Comparison of ENCODE assay signal across 8 cellular contexts in genomic region chr5:180811623-180812119, GRCh38. TPM values are rescaled to one million over a fixed set of nuclear protein-coding genes. Genes with fewer than 3 reads are reported as not detected.
DNase-seq lines count a peak whose midpoint lies in the region; ATAC-seq, FAIRE-seq and TF ChIP-seq lines count a peak whose summit lies in the region.

No MANE protein-coding gene starts in this region.

- in situ Hi-C loops in GM12878 (cut with MboI), result loop anchor here (25.0 kb wide), 1 partner anchor 999 kb away; the partner anchor contains the start of genes MGAT4B and SQSTM1

- no peak overlapping the region; the same call in 1 of the 2 replicates for H2AFZ ChIP-seq in GM12878 (ENCODE audit: control insufficient read depth, low read depth, low read length)

- no TSS peak for BruUV-seq in GM12878 (replicated peaks; lab: Mats Ljungman, UMichigan)

- FAIRE-seq in GM12878 (lab: Jason Lieb, UNC), result no peak

- no peaks in the 10 kb centered on the region; the same call in 1 of the 2 replicates for H3K27me3 Mint-ChIP-seq in HFFc6 (ENCODE audit: insufficient read depth)

- H3K4me1 ChIP-seq in GM12878 (ENCODE audit: control insufficient read depth, insufficient read depth, low read length), result peaks cover 38% of the 10 kb centered on the region
- peaks cover 31 to 38% of the 10 kb centered on the region in 2 donors for H3K4me1 ChIP-seq in muscle layer of duodenum (ENCODE audit: control insufficient read depth in 1 of 2, insufficient read depth in 2 of 2, low read length in 2 of 2)

- intact Hi-C loops in GM12878 (cut with micrococcal nuclease; ENCODE audit: unreplicated experiment), result loop anchor here (2.0 kb wide), 2 partner anchors 19 to 49 kb away; partner anchors contain the start of gene ZFP62

- DNase-seq in HFFc6 (no peak), GM12878 (ENCODE audit: low read depth, low spot score) (no peak), putamen (ENCODE audit: low spot score) (no peak)
- DNase-seq in stimulated activated CD8-positive, alpha-beta memory T cell treated with anti-CD3 and anti-CD28 coated beads, Interleukin-4, amount 100 ng/mL, for 48 hours, result no peak

- TF ChIP-seq EP300 in GM12878 (IDR thresholded peaks at IDR 0.05; ENCODE audit: borderline replicate concordance in 1 of 2, control insufficient read depth in 1 of 2, low read depth in 2 of 2, low read length in 2 of 2), result no peak

- WGBS in GM12878 (ENCODE audit: insufficient coverage, insufficient replicate concordance, low lambda C conversion rate, missing lambda C conversion rate), result 80% methylated on average over 10 of the region's 10 CpGs

- CTCF ChIA-PET in GM12878 (lab: Yijun Ruan, JAX), result interaction anchor here (1.0 to 4.0 kb wide), 4 partner anchors 10 to 57 kb away, joined by 3 to 23 read pairs (median 5); partner anchors contain the start of gene MGAT1

- POLR2A ChIA-PET in GM12878 (lab: Charles Lee), result interaction anchor here (1.3 to 4.8 kb wide), 2 partner anchors 8 to 20 kb away, joined by 4 to 38 read pairs; no protein-coding TSS in a partner anchor

- no peaks in the 10 kb centered on the region for H3K9me3 ChIP-seq in GM12878 (replicated peaks; ENCODE audit: control insufficient read depth, insufficient read depth, low read length)
- no peaks in the 10 kb centered on the region for H3K9me3 ChIP-seq in muscle layer of duodenum (ENCODE audit: control insufficient read depth in 1 of 2, low read length in 2 of 2)

- no peaks in the 10 kb centered on the region for H4K20me1 ChIP-seq in GM12878 (ENCODE audit: control insufficient read depth, insufficient read depth)

- SMC1A ChIA-PET in GM12878 (lab: Charles Lee; ENCODE audit: uncharacterized antibody, unreplicated experiment), result interaction anchor here (4.0 to 4.5 kb wide), 2 partner anchors 14 to 20 kb away, joined by 14 to 28 read pairs; no protein-coding TSS in a partner anchor

- peaks cover 52% of the 10 kb centered on the region for H3K4me1 Mint-ChIP-seq in HFFc6 (ENCODE audit: low read depth)

- RAD21 ChIA-PET in GM12878 (lab: Charles Lee; ENCODE audit: unreplicated experiment), result interaction anchor here (1.4 to 9.0 kb wide), 3 partner anchors 10 to 50 kb away, joined by 4 to 70 read pairs (median 14); partner anchors contain the start of gene ZFP62

- H3K4me3 ChIP-seq in GM12878 (peak overlapping the region; percentile 75), muscle layer of duodenum (ENCODE audit: low read depth in 1 of 2, low read length in 2 of 2) (peak overlapping the region; percentile 77 to 86)

- TF ChIP-seq POLR2A in GM12878 (IDR thresholded peaks at IDR 0.05; ENCODE audit: low read depth, low read length), result no peak

- peak overlapping the region; percentile 93 for H3K4me2 ChIP-seq in GM12878 (ENCODE audit: control insufficient read depth, insufficient read depth)

- peak overlapping the region; percentile 92 for H3K4me3 Mint-ChIP-seq in HFFc6

- H3K79me2 ChIP-seq in GM12878 (ENCODE audit: control insufficient read depth, insufficient read depth, low read length), result peaks cover 40% of the 10 kb centered on the region

- no peaks in the 10 kb centered on the region for H3K9me3 Mint-ChIP-seq in HFFc6

- ATAC-seq in GM12878, result no peak
- ATAC-seq in HG03139 (IDR thresholded peaks at IDR 0.05; ENCODE audit: unreplicated experiment), result no peak
- ATAC-seq in HG03457 (IDR thresholded peaks at IDR 0.05; ENCODE audit: unreplicated experiment), result no peak

- TF ChIP-seq CTCF in 22Rv1 (IDR thresholded peaks at IDR 0.05), result no peak
- no peak for TF ChIP-seq CTCF in HFFc6 (IDR thresholded peaks at IDR 0.05)
- TF ChIP-seq CTCF in GM12878 (IDR thresholded peaks at IDR 0.05 in 2 of 3, conservative IDR thresholded peaks at IDR 0.05 in 1 of 3; ENCODE audit: control insufficient read depth in 2 of 3, extremely low read depth in 1 of 3, insufficient read depth in 1 of 3, low read depth in 3 of 3, low read length in 3 of 3), result no peak

- H3K27ac Mint-ChIP-seq in HFFc6, result peak overlapping the region; percentile 92

- H3K9ac ChIP-seq in GM12878 (ENCODE audit: control insufficient read depth, insufficient read depth, low read length), result peak overlapping the region; percentile 90

- no peaks in the 10 kb centered on the region for H3K36me3 Mint-ChIP-seq in HFFc6 (ENCODE audit: low read depth)

- H3K27me3 ChIP-seq in GM12878 (replicated peaks in 1 of 2; ENCODE audit: control insufficient read depth in 2 of 2, insufficient read depth in 2 of 2, low read length in 1 of 2) (no peaks in the 10 kb centered on the region), muscle layer of duodenum (ENCODE audit: low read depth, low read length) (no peaks in the 10 kb centered on the region)

- H3K27ac ChIP-seq in 22Rv1, result peak overlapping the region; percentile 99
- H3K27ac ChIP-seq in GM12878 (ENCODE audit: control insufficient read depth, insufficient read depth), result peak overlapping the region; percentile 95
- peak overlapping the region; percentile 98 for H3K27ac ChIP-seq in muscle layer of duodenum (ENCODE audit: low read length)

- H3K36me3 ChIP-seq in GM12878 (ENCODE audit: control insufficient read depth in 2 of 2, insufficient read depth in 2 of 2, low read length in 1 of 2) (no peaks in the 10 kb centered on the region), muscle layer of duodenum (ENCODE audit: control insufficient read depth in 1 of 2, insufficient read depth in 2 of 2, low read length in 2 of 2) (peaks cover 0 to 6% of the 10 kb centered on the region in 2 donors)

- TF ChIP-seq RAD21 in GM12878 (IDR thresholded peaks at IDR 0.05; ENCODE audit: insufficient read depth, low read depth, low read length), result no peak

TF ChIP-seq in GM12878, 131 proteins besides CTCF, POLR2A, EP300 and RAD21:
- no peak for TF ChIP-seq WRNIP1 (IDR thresholded peaks at IDR 0.05; ENCODE audit: borderline replicate concordance, low read depth, low read length)
- no peak for TF ChIP-seq NR2C1 (IDR thresholded peaks at IDR 0.05)
- no peak for TF ChIP-seq MEF2A (IDR thresholded peaks at IDR 0.05; ENCODE audit: insufficient read depth, low read depth, low read length)

RNA-seq across cellular contexts. Expression of gene MGAT1, which starts 9.1 kb away (rescaled TPM):
- 100 to 1,000 TPM; 188 to 220 (median 206) TPM for total RNA-seq in HFFc6 (2021; fragmentation: NEBNext Ultra II Directional; extraction: Animal tissue kit (Norgen Biotek cat#: 25700))
- total RNA-seq in GM12878 (2013; cell fraction: nucleolus; rRNA removed), result 148 and 157 TPM in 2 replicates
- total RNA-seq in GM12878 (2014; rRNA removed) (44.6 and 50.7 TPM in 2 replicates), GM12878 (2014; rRNA removed; fragmentation: Illumina TruSeq; extraction: Trizol) (32.5 and 33.6 TPM in 2 replicates), GM12878 (2021) (76.4 and 82.3 TPM in 2 replicates)
- 61.9 TPM for polyA plus RNA-seq in GM12878 (2011; ENCODE audit: low read depth)
- polyA plus RNA-seq in GM12878 (2011; rRNA removed) (74.1 and 88.4 TPM in 2 replicates), GM12878 (2014; fragmentation: Illumina TruSeq; extraction: Trizol) (32.3 and 38.1 TPM in 2 replicates), GM12878 (2014; fragmentation: Nextera tagmentation; extraction: Ambion mirVana) (1 to 10 TPM; 3.1 to 7.7 TPM), GM12878 (2014; rRNA removed) (74.7 and 90.4 TPM in 2 replicates), GM12878 (2016; fragmentation: Nextera tagmentation; extraction: Ambion mirVana) (10 to 100 TPM; 75.2 to 85.9 TPM)
- polyA plus RNA-seq in GM12878 (2011; cell fraction: cytosol; rRNA removed), result 118 and 136 TPM in 2 replicates
- polyA plus RNA-seq in GM12878 (2011; cell fraction: nucleus; rRNA removed), result 129 and 130 TPM in 2 replicates
- polyA plus RNA-seq in GM12878 (2012), result 109 and 110 TPM in 2 replicates
- 74.1 and 128 TPM in 2 replicates for polyA minus RNA-seq in GM12878 (2011; rRNA and poly(A)+ RNA removed)
- polyA minus RNA-seq in GM12878 (2011; cell fraction: cytosol; rRNA and poly(A)+ RNA removed), result 60.1 and 60.4 TPM in 2 replicates
- 48.4 and 56.6 TPM in 2 replicates for polyA minus RNA-seq in GM12878 (2011; cell fraction: nucleus; rRNA and poly(A)+ RNA removed)

RNA-seq across cellular contexts. Expression of gene ZFP62, which starts 49.4 kb away (rescaled TPM):
- 10 to 100 TPM in 4 of 6 experiments, 1 to 10 TPM in 2; 9.6 to 12.1 (median 10.2) TPM for total RNA-seq in HFFc6 (2021; fragmentation: NEBNext Ultra II Directional; extraction: Animal tissue kit (Norgen Biotek cat#: 25700))
- 92.1 and 95.1 TPM in 2 replicates for total RNA-seq in GM12878 (2013; cell fraction: nucleolus; rRNA removed)
- total RNA-seq in GM12878 (2014; rRNA removed), result 19.6 and 24.0 TPM in 2 replicates
- 26.8 and 27.4 TPM in 2 replicates for total RNA-seq in GM12878 (2014; rRNA removed; fragmentation: Illumina TruSeq; extraction: Trizol)
- 20.3 and 24.8 TPM in 2 replicates for total RNA-seq in GM12878 (2021)
- polyA plus RNA-seq in GM12878 (2011; ENCODE audit: low read depth), result 8.8 TPM
- 39.7 and 69.5 TPM in 2 replicates for polyA plus RNA-seq in GM12878 (2011; rRNA removed)
- 10.8 and 11.9 TPM in 2 replicates for polyA plus RNA-seq in GM12878 (2011; cell fraction: cytosol; rRNA removed)
- 53.4 and 65.6 TPM in 2 replicates for polyA plus RNA-seq in GM12878 (2011; cell fraction: nucleus; rRNA removed)
- 16.1 and 21.7 TPM in 2 replicates for polyA plus RNA-seq in GM12878 (2012)
- polyA plus RNA-seq in GM12878 (2014; fragmentation: Illumina TruSeq; extraction: Trizol), result 21.8 and 32.2 TPM in 2 replicates
- polyA plus RNA-seq in GM12878 (2014; fragmentation: Nextera tagmentation; extraction: Ambion mirVana), result 10 to 100 TPM in 1 of 2 experiments, 1 to 10 TPM in 1; 9.2 to 16.4 TPM
- 14.8 and 17.1 TPM in 2 replicates for polyA plus RNA-seq in GM12878 (2014; rRNA removed)
- polyA plus RNA-seq in GM12878 (2016; fragmentation: Nextera tagmentation; extraction: Ambion mirVana), result 10 to 100 TPM; 24.6 to 26.0 TPM
- polyA minus RNA-seq in GM12878 (2011; rRNA and poly(A)+ RNA removed), result 20.1 and 25.2 TPM in 2 replicates
- 8.0 and 10.0 TPM in 2 replicates for polyA minus RNA-seq in GM12878 (2011; cell fraction: cytosol; rRNA and poly(A)+ RNA removed)
- 17.4 and 22.6 TPM in 2 replicates for polyA minus RNA-seq in GM12878 (2011; cell fraction: nucleus; rRNA and poly(A)+ RNA removed)
